Comparison of ENCODE assay signal across 8 cellular contexts in the genomic region with DNA sequence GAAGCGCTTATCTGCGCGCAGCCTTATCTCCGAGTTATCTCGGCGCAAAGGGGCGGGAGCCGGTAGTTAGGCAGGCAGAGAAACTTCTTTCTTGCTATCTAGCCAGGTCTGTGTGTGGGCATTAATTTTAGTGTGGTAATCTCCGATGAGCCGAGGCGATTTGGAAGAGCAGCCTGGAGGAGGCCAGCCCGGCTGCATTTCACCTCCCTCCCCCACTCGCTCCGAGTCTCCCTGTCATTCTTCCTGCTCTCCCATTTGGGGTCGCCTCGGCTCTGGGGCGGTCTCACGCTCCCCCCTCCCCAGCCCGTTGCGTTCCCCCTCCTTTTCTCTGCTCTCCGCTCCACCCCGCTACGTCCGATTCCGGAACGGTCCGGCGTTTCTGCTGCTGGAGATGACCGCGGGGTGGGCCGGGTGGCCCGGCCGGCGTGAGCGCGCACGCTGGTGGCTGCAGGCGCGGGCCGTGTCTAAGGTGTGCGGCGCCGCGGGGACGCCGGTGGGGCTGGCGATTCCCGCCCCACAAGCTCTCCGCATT. TPM values are rescaled to one million over a fixed set of nuclear protein-coding genes. Genes with fewer than 3 reads are reported as not detected.
DNase-seq lines count a peak whose midpoint lies in the region; ATAC-seq and TF ChIP-seq lines count a peak whose summit lies in the region.

No MANE protein-coding gene starts in this region.

- TF ChIP-seq POLR2A in esophagus squamous epithelium (IDR thresholded peaks at IDR 0.05): no peak

- intact Hi-C loops in esophagus squamous epithelium (cut with DNase I): loop anchor here (10.0 kb wide), 1 partner anchor 385 kb away; no protein-coding TSS in a partner anchor

- no peaks in the 10 kb centered on the region for H3K9me3 Mint-ChIP-seq in neural crest cell

- peak; percentile 26 for ATAC-seq in GM19395 (IDR thresholded peaks at IDR 0.05; ENCODE audit: unreplicated experiment)
- peak; percentile 26 for ATAC-seq in SK-N-SH treated with all-trans-retinoic acid at 6 μM for 48 hours
- ATAC-seq in GM19467 (IDR thresholded peaks at IDR 0.05; ENCODE audit: unreplicated experiment): no peak
- no peak for ATAC-seq in HG03196 (IDR thresholded peaks at IDR 0.05; ENCODE audit: unreplicated experiment)

- H3K27me3 Mint-ChIP-seq in neural crest cell (ENCODE audit: low read depth): peaks cover 89% of the 10 kb centered on the region

- no peak for DNase-seq in esophagus squamous epithelium (lab: John Stamatoyannopoulos, UW)
- no peak for DNase-seq in neural crest cell (ENCODE audit: low read depth, low spot score)
- no peak for DNase-seq in amniotic stem cell (lab: John Stamatoyannopoulos, UW)

- TF ChIP-seq CTCF in 22Rv1 (IDR thresholded peaks at IDR 0.05): no peak
- TF ChIP-seq CTCF in esophagus squamous epithelium (IDR thresholded peaks at IDR 0.05): no peak
- no peak for TF ChIP-seq CTCF in neural crest cell (conservative IDR thresholded peaks at IDR 0.05)

- H3K9me3 ChIP-seq in esophagus squamous epithelium: no peaks in the 10 kb centered on the region

- H3K4me1 ChIP-seq in esophagus squamous epithelium: peaks cover 20 to 74% (median 22%) of the 10 kb centered on the region in 3 donors

- H3K27ac Mint-ChIP-seq in neural crest cell (ENCODE audit: unreplicated experiment): no peak overlapping the region

- peak overlapping the region; percentile 46 to 89 (median 60) for H3K4me3 ChIP-seq in esophagus squamous epithelium

- H3K4me1 Mint-ChIP-seq in neural crest cell: peaks cover 29% of the 10 kb centered on the region

- no peaks in the 10 kb centered on the region for H3K36me3 ChIP-seq in esophagus squamous epithelium

- H3K27ac ChIP-seq in 22Rv1 (peak overlapping the region; percentile 87), esophagus squamous epithelium (peak overlapping the region; percentile 74 to 86 (median 81))

- H3K4me3 Mint-ChIP-seq in neural crest cell: peak overlapping the region; percentile 93

- H3K27me3 ChIP-seq in esophagus squamous epithelium: peaks cover 30 to 100% (median 48%) of the 10 kb centered on the region in 4 donors

- peaks cover 3% of the 10 kb centered on the region for H3K36me3 Mint-ChIP-seq in neural crest cell (ENCODE audit: low read depth)

- WGBS in esophagus squamous epithelium, 2 donors: 0 to 1% methylated on average over 8 to 22 of the region's 49 CpGs

TF ChIP-seq in SK-N-SH treated with all-trans-retinoic acid at 6 μM for 48 hours, 23 proteins besides CTCF, POLR2A, EP300 and RAD21:
- TF ChIP-seq CREB5 (CRISPR knock-in tag; IDR thresholded peaks at IDR 0.05; ENCODE audit: low read depth): no peak
- TF ChIP-seq ZFP30 (CRISPR knock-in tag; IDR thresholded peaks at IDR 0.05): no peak
- no peak for TF ChIP-seq TCF4 (CRISPR knock-in tag; IDR thresholded peaks at IDR 0.05; ENCODE audit: borderline replicate concordance)
- no peak for TF ChIP-seq TOX (CRISPR knock-in tag; IDR thresholded peaks at IDR 0.05; ENCODE audit: borderline replicate concordance)
- no peak for TF ChIP-seq POU6F1 (CRISPR knock-in tag; IDR thresholded peaks at IDR 0.05; ENCODE audit: borderline replicate concordance, low read depth)
- no peak for TF ChIP-seq SNAI2 (CRISPR knock-in tag; IDR thresholded peaks at IDR 0.05)
- TF ChIP-seq ZNF70 (CRISPR knock-in tag; IDR thresholded peaks at IDR 0.05): no peak
- no peak for TF ChIP-seq BACH2 (CRISPR knock-in tag; IDR thresholded peaks at IDR 0.05; ENCODE audit: borderline replicate concordance)
- TF ChIP-seq RARB (CRISPR knock-in tag; IDR thresholded peaks at IDR 0.05): no peak
- TF ChIP-seq PPARA (CRISPR knock-in tag; IDR thresholded peaks at IDR 0.05; ENCODE audit: borderline replicate concordance): no peak
- TF ChIP-seq ZNF8 (CRISPR knock-in tag; IDR thresholded peaks at IDR 0.05): no peak
- TF ChIP-seq ESRRG (CRISPR knock-in tag; IDR thresholded peaks at IDR 0.05): no peak
- TF ChIP-seq PATZ1 (CRISPR knock-in tag; IDR thresholded peaks at IDR 0.05; ENCODE audit: borderline replicate concordance): no peak
- no peak for TF ChIP-seq CSDC2 (CRISPR knock-in tag; IDR thresholded peaks at IDR 0.05)
- no peak for TF ChIP-seq OSR1 (CRISPR knock-in tag; IDR thresholded peaks at IDR 0.05)
- no peak for TF ChIP-seq ZFP3 (CRISPR knock-in tag; IDR thresholded peaks at IDR 0.05)
- TF ChIP-seq, protein P1, sequence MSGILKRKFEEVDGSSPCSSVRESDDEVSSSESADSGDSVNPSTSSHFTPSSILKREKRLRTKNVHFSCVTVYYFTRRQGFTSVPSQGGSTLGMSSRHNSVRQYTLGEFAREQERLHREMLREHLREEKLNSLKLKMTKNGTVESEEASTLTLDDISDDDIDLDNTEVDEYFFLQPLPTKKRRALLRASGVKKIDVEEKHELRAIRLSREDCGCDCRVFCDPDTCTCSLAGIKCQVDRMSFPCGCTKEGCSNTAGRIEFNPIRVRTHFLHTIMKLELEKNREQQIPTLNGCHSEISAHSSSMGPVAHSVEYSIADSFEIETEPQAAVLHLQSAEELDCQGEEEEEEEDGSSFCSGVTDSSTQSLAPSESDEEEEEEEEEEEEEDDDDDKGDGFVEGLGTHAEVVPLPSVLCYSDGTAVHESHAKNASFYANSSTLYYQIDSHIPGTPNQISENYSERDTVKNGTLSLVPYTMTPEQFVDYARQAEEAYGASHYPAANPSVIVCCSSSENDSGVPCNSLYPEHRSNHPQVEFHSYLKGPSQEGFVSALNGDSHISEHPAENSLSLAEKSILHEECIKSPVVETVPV (CRISPR knock-in tag; IDR thresholded peaks at IDR 0.05): no peak
- no peak for TF ChIP-seq ZC3H10 (CRISPR knock-in tag; IDR thresholded peaks at IDR 0.05)
- TF ChIP-seq GLIS3 (CRISPR knock-in tag; IDR thresholded peaks at IDR 0.05): no peak

RNA-seq across cellular contexts. Expression of gene GATA6, which starts 0.6 kb away (rescaled TPM):
- 1 to 10 TPM in 2 of 4 donors, under 1 TPM in 2; 0.08 to 2.2 (median 1.2) TPM for total RNA-seq in esophagus squamous epithelium
- total RNA-seq in neural crest cell: not detected in 2 replicates

Comparison
In these comparisons a context has a peak if more than half of its experiments do, and no peak if none do; other contexts are left out.
1. ATAC-seq: peak in GM19395 (single experiment) and SK-N-SH treated with all-trans-retinoic acid at 6 μM for 48 hours (single experiment); none in GM19467 (single experiment) and HG03196 (single experiment).